Comparison of ENCODE assay signal across 13 cellular contexts in the genomic region with DNA sequence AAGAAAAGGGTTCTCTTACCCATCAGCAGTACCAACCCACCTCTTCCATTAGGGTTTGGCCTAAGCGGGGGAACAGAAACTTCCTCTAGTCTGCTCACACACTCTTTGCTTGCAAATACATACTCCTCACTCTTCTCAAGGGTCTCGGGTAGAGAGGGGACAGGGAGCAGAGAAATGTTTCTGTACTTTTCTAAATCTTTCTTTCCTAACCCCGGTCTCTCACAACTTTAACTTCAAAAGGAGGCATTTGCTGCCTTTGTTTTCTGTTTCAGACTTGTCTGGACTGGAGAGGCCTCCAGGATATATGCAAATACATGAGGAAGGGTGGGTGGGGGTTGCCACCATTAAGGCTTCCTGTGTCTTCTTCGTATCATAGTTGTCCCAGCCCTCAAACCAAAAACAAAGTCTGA. TPM values are rescaled to one million over a fixed set of nuclear protein-coding genes. Genes with fewer than 3 reads are reported as not detected.
DNase-seq lines count a peak whose midpoint lies in the region; ATAC-seq and TF ChIP-seq lines count a peak whose summit lies in the region.
"Had no signal": no experiment of that assay in that cellular context is flagged by ENCODE, and none has a peak within 500 bp of the region (broad histone marks: within the 10 kb centered on the region; RNA-seq: fewer than 3 reads in every experiment).

No MANE protein-coding gene starts in this region.

- in situ Hi-C loops in transverse colon (cut with MboI; ENCODE audit: low pct_ligation_motif_present in 1 of 4, low pct_unique_long_range_greater_than_20kb in 1 of 4, low sequenced_read_pairs in 3 of 4), result no loop called here

- DNase-seq in activated naive CD4-positive, alpha-beta T cell treated with Interleukin-2 at 50 U/mL for 16 hours, result peak; percentile 29
- no peak for DNase-seq in activated naive CD4-positive, alpha-beta T cell (lab: John Stamatoyannopoulos, UW)
- DNase-seq in activated naive CD8-positive, alpha-beta T cell treated with anti-CD3 and anti-CD28 coated beads, Interleukin-2, amount 50 U/mL, for 24 hours, result peak; percentile 19
- DNase-seq in transverse colon, result peak; percentile 43
- DNase-seq in osteocyte (ENCODE audit: extremely low spot score, unreplicated experiment), result no peak
- DNase-seq: GM23248, NCI-H345, upper lobe of left lung had no signal

- peak overlapping the region; percentile 81 for H3K27ac Mint-ChIP-seq in activated naive CD8-positive, alpha-beta T cell treated with anti-CD3 and anti-CD28 coated beads, Interleukin-2, amount 50 U/mL, for 24 hours
- no peak overlapping the region for H3K27ac Mint-ChIP-seq in osteocyte (ENCODE audit: unreplicated experiment)

- H3K9me3 Mint-ChIP-seq in activated naive CD8-positive, alpha-beta T cell treated with anti-CD3 and anti-CD28 coated beads, Interleukin-2, amount 50 U/mL, for 24 hours, result no peaks in the 10 kb centered on the region
- H3K9me3 Mint-ChIP-seq in osteocyte (ENCODE audit: unreplicated experiment), result no peaks in the 10 kb centered on the region

- no peaks in the 10 kb centered on the region for H3K27me3 Mint-ChIP-seq in activated naive CD8-positive, alpha-beta T cell treated with anti-CD3 and anti-CD28 coated beads, Interleukin-2, amount 50 U/mL, for 24 hours
- no peaks in the 10 kb centered on the region for H3K27me3 Mint-ChIP-seq in osteocyte (ENCODE audit: unreplicated experiment)

- H3K4me1 ChIP-seq in transverse colon, result peaks cover 0 to 5% (median 0%) of the 10 kb centered on the region in 4 donors
- H3K4me1 ChIP-seq: right atrium auricular region, upper lobe of left lung had no signal

- 82 to 83% methylated on average over 4 of the region's 4 CpGs for WGBS in transverse colon (ENCODE audit: low coverage in 1 of 2), 2 donors

- intact Hi-C loops in transverse colon (cut with DNase I; ENCODE audit: low total_unique reads), result no loop called here

- H3K27ac ChIP-seq in transverse colon, result peak overlapping the region in 2 of 4 donors; percentile 29 to 35
- H3K27ac ChIP-seq: gastroesophageal sphincter, GM23248, right atrium auricular region, upper lobe of left lung had no signal

- no peak overlapping the region for H3K4me3 ChIP-seq in transverse colon
- H3K4me3 ChIP-seq: gastroesophageal sphincter, GM23248, right atrium auricular region, upper lobe of left lung had no signal

- peak overlapping the region; percentile 20 for H3K4me3 Mint-ChIP-seq in activated naive CD8-positive, alpha-beta T cell treated with anti-CD3 and anti-CD28 coated beads, Interleukin-2, amount 50 U/mL, for 24 hours
- no peak overlapping the region for H3K4me3 Mint-ChIP-seq in osteocyte (ENCODE audit: unreplicated experiment)

- H3K36me3 Mint-ChIP-seq in activated naive CD8-positive, alpha-beta T cell treated with anti-CD3 and anti-CD28 coated beads, Interleukin-2, amount 50 U/mL, for 24 hours (ENCODE audit: low read depth), result no peaks in the 10 kb centered on the region
- H3K36me3 Mint-ChIP-seq in osteocyte (ENCODE audit: unreplicated experiment), result no peaks in the 10 kb centered on the region

- peaks cover 36% of the 10 kb centered on the region for H3K4me1 Mint-ChIP-seq in activated naive CD8-positive, alpha-beta T cell treated with anti-CD3 and anti-CD28 coated beads, Interleukin-2, amount 50 U/mL, for 24 hours
- peaks cover 2% of the 10 kb centered on the region for H3K4me1 Mint-ChIP-seq in osteocyte (ENCODE audit: unreplicated experiment)

- H3K36me3 ChIP-seq in transverse colon, result no peaks in the 10 kb centered on the region
- H3K36me3 ChIP-seq: gastroesophageal sphincter, right atrium auricular region, upper lobe of left lung had no signal

- no peak for TF ChIP-seq POLR2A in transverse colon (IDR thresholded peaks at IDR 0.05)

- no peak for TF ChIP-seq EP300 in transverse colon (IDR thresholded peaks at IDR 0.05; ENCODE audit: low read depth)

- ATAC-seq in HG03378 (IDR thresholded peaks at IDR 0.05; ENCODE audit: unreplicated experiment), result peak; percentile 58
- ATAC-seq in activated naive CD8-positive, alpha-beta T cell treated with anti-CD3 and anti-CD28 coated beads, Interleukin-2, amount 50 U/mL, for 24 hours, result peak; percentile 57
- no peak for ATAC-seq in GM21367 (IDR thresholded peaks at IDR 0.05; ENCODE audit: unreplicated experiment)
- ATAC-seq in GM18868 (IDR thresholded peaks at IDR 0.05; ENCODE audit: unreplicated experiment), result no peak
- ATAC-seq: gastroesophageal sphincter had no signal

- H3K27me3 ChIP-seq in transverse colon, result no peaks in the 10 kb centered on the region
- H3K27me3 ChIP-seq: gastroesophageal sphincter, right atrium auricular region, upper lobe of left lung had no signal

- no peaks in the 10 kb centered on the region for H3K9me3 ChIP-seq in transverse colon
- H3K9me3 ChIP-seq: gastroesophageal sphincter, right atrium auricular region, upper lobe of left lung had no signal

- no peak for TF ChIP-seq CTCF in transverse colon (IDR thresholded peaks at IDR 0.05)
- TF ChIP-seq CTCF in osteocyte (IDR thresholded peaks at IDR 0.05), result no peak

RNA-seq across cellular contexts. Expression of a gene that starts 10.5 kb away (rescaled TPM):
- total RNA-seq in transverse colon (1 to 10 TPM in 2 of 4 donors, not detected in 2; 1.2 to 5.4 TPM), osteocyte (not detected in 2 replicates)
- total RNA-seq: right atrium auricular region had no signal

RNA-seq across cellular contexts. Expression of a gene that starts 41.0 kb away (rescaled TPM):
- total RNA-seq in transverse colon (10 to 100 TPM; 12.7 to 29.7 (median 23.6) TPM), osteocyte (43.4 and 44.4 TPM in 2 replicates)

RNA-seq across cellular contexts. Expression of a gene that starts 41.0 kb away (rescaled TPM):
- total RNA-seq in transverse colon (100 to 1,000 TPM in 2 of 4 donors, 10 to 100 TPM in 2; 38.5 to 120 (median 99.0) TPM), osteocyte (88.3 and 94.8 TPM in 2 replicates)

Comparison
In these comparisons a context has a peak if more than half of its experiments do, and no peak if none do; other contexts are left out.
1. DNase-seq: peak in activated naive CD4-positive, alpha-beta T cell treated with Interleukin-2 at 50 U/mL for 16 hours (single experiment), activated naive CD8-positive, alpha-beta T cell treated with anti-CD3 and anti-CD28 coated beads, Interleukin-2, amount 50 U/mL, for 24 hours (single experiment) and transverse colon (single experiment); none in activated naive CD4-positive, alpha-beta T cell (0 of 4) and osteocyte (single experiment).
2. ATAC-seq: peak in HG03378 (single experiment) and activated naive CD8-positive, alpha-beta T cell treated with anti-CD3 and anti-CD28 coated beads, Interleukin-2, amount 50 U/mL, for 24 hours (single experiment); none in GM21367 (single experiment) and GM18868 (single experiment).